Comparison of ENCODE assay signal across 9 cellular contexts in genomic region chr9:130689937-130690700, GRCh38. TPM values are rescaled to one million over a fixed set of nuclear protein-coding genes. Genes with fewer than 3 reads are reported as not detected.
DNase-seq lines count a peak whose midpoint lies in the region; ATAC-seq, FAIRE-seq and TF ChIP-seq lines count a peak whose summit lies in the region.
"Had no signal": no experiment of that assay in that cellular context is flagged by ENCODE, and none has a peak within 500 bp of the region (broad histone marks: within the 10 kb centered on the region; RNA-seq: fewer than 3 reads in every experiment).

No MANE protein-coding gene starts in this region.

- peaks cover 16% of the 10 kb centered on the region for H3K79me2 ChIP-seq in astrocyte (ENCODE audit: insufficient read depth, low read length)

- intact Hi-C loops in activated CD4-positive, alpha-beta T cell treated with anti-CD3 and anti-CD28 coated beads for 36 hours (cut with DNase I, micrococcal nuclease), result loop anchor here (5.0 kb wide), 2 partner anchors 357 to 682 kb away; no protein-coding TSS in a partner anchor
- intact Hi-C loops in spleen (cut with DNase I; ENCODE audit: low total_unique reads), result no loop called here

- 67 to 77% (median 73%) methylated on average over 15 of the region's 15 CpGs for WGBS in spleen, 5 donors

- peaks cover 4% of the 10 kb centered on the region for H4K20me1 ChIP-seq in astrocyte (ENCODE audit: insufficient read depth, low read length)

- H2AFZ ChIP-seq in astrocyte (ENCODE audit: low read depth, low read length), result peak overlapping the region; percentile 70

- CTCF ChIA-PET in activated CD4-positive, alpha-beta T cell treated with anti-CD3 and anti-CD28 coated beads for 36 hours (lab: Charles Lee), result interaction anchor here (0.7 to 3.2 kb wide), 3 partner anchors 12 to 15 kb away, joined by 3 to 10 read pairs (median 4); no protein-coding TSS in a partner anchor

- H3K4me2 ChIP-seq in astrocyte (ENCODE audit: low read length), result peak overlapping the region; percentile 78

- peaks cover 14% of the 10 kb centered on the region for H3K4me1 ChIP-seq in astrocyte (ENCODE audit: insufficient read depth, low read length)
- peaks cover 2% of the 10 kb centered on the region for H3K4me1 ChIP-seq in iPS-15b (ENCODE audit: control insufficient read depth, insufficient read depth, low read length)
- H3K4me1 ChIP-seq in spleen, result peaks cover 10 to 27% (median 23%) of the 10 kb centered on the region in 6 donors

- H3K27me3 ChIP-seq in astrocyte (ENCODE audit: insufficient read depth, low read length), result no peaks in the 10 kb centered on the region
- H3K27me3 ChIP-seq in iPS-15b (ENCODE audit: control insufficient read depth, insufficient read depth, low read length), result no peaks in the 10 kb centered on the region
- H3K27me3 ChIP-seq in spleen (replicated peaks in 1 of 7), result no peaks in the 10 kb centered on the region

- no peak for FAIRE-seq in astrocyte (lab: Jason Lieb, UNC)

- peak overlapping the region; percentile 52 for H3K4me3 ChIP-seq in astrocyte (ENCODE audit: insufficient read depth, low read depth, low read length)
- peak overlapping the region; percentile 31 for H3K4me3 ChIP-seq in iPS-15b (ENCODE audit: low read depth, low read length)
- peak overlapping the region in 4 of 8 donors; percentile 12 to 49 (median 21) for H3K4me3 ChIP-seq in spleen

- H3K4me3 Mint-ChIP-seq in activated CD4-positive, alpha-beta T cell treated with anti-CD3 and anti-CD28 coated beads for 36 hours, result no peak overlapping the region
- H3K4me3 Mint-ChIP-seq in astrocyte (ENCODE audit: unreplicated experiment), result peak overlapping the region; percentile 66

- peaks cover 30% of the 10 kb centered on the region for H3K4me1 Mint-ChIP-seq in activated CD4-positive, alpha-beta T cell treated with anti-CD3 and anti-CD28 coated beads for 36 hours
- peaks cover 14% of the 10 kb centered on the region for H3K4me1 Mint-ChIP-seq in astrocyte (ENCODE audit: low read depth, unreplicated experiment)

- H3K9me3 ChIP-seq in astrocyte (ENCODE audit: insufficient read depth, low read depth, low read length) (no peaks in the 10 kb centered on the region), iPS-15b (ENCODE audit: control insufficient read depth, insufficient read depth, low read length) (no peaks in the 10 kb centered on the region), spleen (peaks cover 0 to 7% (median 3%) of the 10 kb centered on the region in 8 donors)

- TF ChIP-seq CTCF in astrocyte (IDR thresholded peaks at IDR 0.05; ENCODE audit: insufficient read depth, low read depth, low read length) (no peak), spleen (IDR thresholded peaks at IDR 0.05 in 8 of 11, conservative IDR thresholded peaks at IDR 0.05 in 3 of 11) (no peak)

- no peak overlapping the region for H3K27ac Mint-ChIP-seq in activated CD4-positive, alpha-beta T cell treated with anti-CD3 and anti-CD28 coated beads for 36 hours
- H3K27ac Mint-ChIP-seq in astrocyte (ENCODE audit: unreplicated experiment), result no peak overlapping the region

- H3K27me3 Mint-ChIP-seq in activated CD4-positive, alpha-beta T cell treated with anti-CD3 and anti-CD28 coated beads for 36 hours, result peaks cover 2% of the 10 kb centered on the region
- H3K27me3 Mint-ChIP-seq in astrocyte (ENCODE audit: low read depth, unreplicated experiment), result peaks cover 9% of the 10 kb centered on the region

- no peaks in the 10 kb centered on the region for H3K36me3 ChIP-seq in astrocyte (ENCODE audit: insufficient read depth, low read length)
- no peaks in the 10 kb centered on the region for H3K36me3 ChIP-seq in iPS-15b (ENCODE audit: control insufficient read depth, insufficient read depth, low read length)
- no peaks in the 10 kb centered on the region for H3K36me3 ChIP-seq in spleen

- H3K27ac ChIP-seq in astrocyte (ENCODE audit: low read depth, low read length) (no peak overlapping the region), spleen (peak overlapping the region in 6 of 8 donors; percentile 33 to 67 (median 46))

- peaks cover 3% of the 10 kb centered on the region for H3K9me3 Mint-ChIP-seq in activated CD4-positive, alpha-beta T cell treated with anti-CD3 and anti-CD28 coated beads for 36 hours (ENCODE audit: low read depth)
- no peaks in the 10 kb centered on the region for H3K9me3 Mint-ChIP-seq in astrocyte (ENCODE audit: unreplicated experiment)

- H3K9ac ChIP-seq in astrocyte (ENCODE audit: low read length), result peak overlapping the region; percentile 57
- no peak overlapping the region for H3K9ac ChIP-seq in iPS-15b (ENCODE audit: low read depth, low read length)

- peak; percentile 16 for DNase-seq in activated CD4-positive, alpha-beta T cell treated with anti-CD3 and anti-CD28 coated beads for 36 hours
- DNase-seq in activated CD4-positive, alpha-beta T cell treated with anti-CD3 and anti-CD28 coated beads, Interleukin-2, amount 50 U/mL, for 48 hours, result no peak
- DNase-seq in NCI-H2227 (lab: John Stamatoyannopoulos, UW; ENCODE audit: unreplicated experiment) (peak; percentile 75), astrocyte (ENCODE audit: low read depth) (peak; percentile 97), spleen (no peak)
- DNase-seq in stimulated activated CD4-positive, alpha-beta T cell treated with anti-CD3 and anti-CD28 coated beads, Interleukin-15, amount 100 ng/mL, for 24 hours, result no peak

- no peak for TF ChIP-seq POLR2A in spleen (IDR thresholded peaks at IDR 0.05)

- peaks cover 10% of the 10 kb centered on the region for H3K36me3 Mint-ChIP-seq in activated CD4-positive, alpha-beta T cell treated with anti-CD3 and anti-CD28 coated beads for 36 hours (ENCODE audit: low read depth)
- H3K36me3 Mint-ChIP-seq in astrocyte (ENCODE audit: low read depth, unreplicated experiment), result peaks cover 2% of the 10 kb centered on the region

- POLR2A ChIA-PET in activated CD4-positive, alpha-beta T cell treated with anti-CD3 and anti-CD28 coated beads for 36 hours (lab: Charles Lee), result no interaction called here

- ATAC-seq in activated CD4-positive, alpha-beta T cell treated with anti-CD3 and anti-CD28 coated beads for 36 hours, result no peak
- no peak for ATAC-seq in GM18519 (IDR thresholded peaks at IDR 0.05; ENCODE audit: low FRiP score, unreplicated experiment)

RNA-seq across cellular contexts. Expression of gene EXOSC2, which starts 3.5 kb away (rescaled TPM):
- total RNA-seq in activated CD4-positive, alpha-beta T cell treated with anti-CD3 and anti-CD28 coated beads for 36 hours, result 10 to 100 TPM; 67.9 to 86.0 TPM
- total RNA-seq in astrocyte (21.0 and 28.1 TPM in 2 replicates), spleen (10 to 100 TPM; 23.8 to 34.6 (median 26.1) TPM)
- 10 to 100 TPM; 16.9 to 22.8 (median 17.2) TPM for polyA plus RNA-seq in spleen

RNA-seq across cellular contexts. Expression of gene PRDM12, which starts 25.7 kb away (rescaled TPM):
- total RNA-seq in activated CD4-positive, alpha-beta T cell treated with anti-CD3 and anti-CD28 coated beads for 36 hours, result under 1 TPM in 1 of 2 experiments, not detected in 1; 0.09 TPM
- total RNA-seq in astrocyte, result 0.23 and 0.38 TPM in 2 replicates
- not detected for total RNA-seq in spleen
- under 1 TPM in 2 of 3 donors, not detected in 1; 0.06 to 0.07 TPM for polyA plus RNA-seq in spleen
- total RNA-seq: glomerular endothelial cell had no signal

Comparison
In these comparisons a context has a peak if more than half of its experiments do, and no peak if none do; other contexts are left out.
1. DNase-seq: peak in activated CD4-positive, alpha-beta T cell treated with anti-CD3 and anti-CD28 coated beads for 36 hours (single experiment), NCI-H2227 (single experiment) and astrocyte (single experiment); none in activated CD4-positive, alpha-beta T cell treated with anti-CD3 and anti-CD28 coated beads, Interleukin-2, amount 50 U/mL, for 48 hours (0 of 2), spleen (single experiment) and stimulated activated CD4-positive, alpha-beta T cell treated with anti-CD3 and anti-CD28 coated beads, Interleukin-15, amount 100 ng/mL, for 24 hours (single experiment).